Comparison of ENCODE assay signal across 27 cellular contexts in genomic region chr3:95539950-95540483, GRCh38.
"Had no signal": no experiment of that assay in that cellular context is flagged by ENCODE, and none has a peak within 500 bp of the region (broad histone marks: within the 10 kb centered on the region; RNA-seq: fewer than 3 reads in every experiment).

No MANE protein-coding gene starts in this region.

- H3K36me3 ChIP-seq: neutrophil, right lobe of liver, sigmoid colon, suprapubic skin, tibial artery, transverse colon, upper lobe of right lung, uterus had no signal

- H3K9me3 ChIP-seq: neutrophil, psoas muscle, right lobe of liver, sigmoid colon, suprapubic skin, testis, tibial artery, transverse colon, upper lobe of right lung, uterus had no signal

- H3K4me3 ChIP-seq: psoas muscle, right lobe of liver, sigmoid colon, suprapubic skin, testis, tibial artery, transverse colon, upper lobe of right lung, uterus had no signal

- ATAC-seq: naive thymus-derived CD4-positive, alpha-beta T cell; natural killer cell treated with Interleukin-12 subunit alpha and Interleukin-12 subunit beta and Interleukin-15 and Interleukin-18, amount 100 ng/mL, for 72 hours; psoas muscle; right cardiac atrium; right lobe of liver; stimulated activated memory B cell treated with anti-CD40 and anti-IgM and Interleukin-4, amounts not matched to agents 10 μg/mL and 1 μg/mL and 100 μg/mL, for 72 hours; stimulated activated naive CD8-positive, alpha-beta T cell treated with anti-CD3 and anti-CD28 coated beads, Interleukin-15, amount 100 ng/mL, for 72 hours; stimulated activated naive CD8-positive, alpha-beta T cell treated with anti-CD3 and anti-CD28 coated beads, Interleukin-15, Interleukin-2, amounts not matched to agents 100 U/mL and 50 U/mL, for 24 hours; upper lobe of right lung had no signal

- H3K27ac ChIP-seq: neutrophil, parathyroid adenoma, psoas muscle, right lobe of liver, sigmoid colon, suprapubic skin, testis, tibial artery, transverse colon, upper lobe of right lung, uterus had no signal

- H3K27me3 ChIP-seq: neutrophil, right lobe of liver, sigmoid colon, suprapubic skin, testis, tibial artery, transverse colon, upper lobe of right lung, uterus had no signal

- DNase-seq: naive thymus-derived CD4-positive, alpha-beta T cell; nephron progenitor cell; nucleus accumbens; posterior cingulate gyrus; psoas muscle; right cardiac atrium; right lobe of liver; sigmoid colon; small intestine; stimulated activated CD4-positive, alpha-beta T cell treated with anti-CD3 and anti-CD28 coated beads, Interleukin-1b, Interleukin-23, amount 100 ng/mL, for 48 hours; stimulated activated CD4-positive, alpha-beta T cell treated with anti-CD3 and anti-CD28 coated beads, Interleukin-4, amount 100 ng/mL, for 1 hour; stimulated activated CD4-positive, alpha-beta T cell treated with anti-CD3 and anti-CD28 coated beads, Interleukin-4, amount 100 ng/mL, for 4 hours; stimulated activated CD8-positive, alpha-beta memory T cell treated with anti-CD3 and anti-CD28 coated beads, Interleukin-4, amount 100 ng/mL, for 48 hours; stimulated activated naive CD4-positive, alpha-beta T cell; stimulated activated naive CD8-positive, alpha-beta T cell treated with anti-CD3 and anti-CD28 coated beads, Interleukin-15, amount 100 ng/mL, for 72 hours; stimulated activated naive CD8-positive, alpha-beta T cell treated with anti-CD3 and anti-CD28 coated beads, Interleukin-15, Interleukin-2, amounts not matched to agents 100 U/mL and 50 U/mL, for 24 hours; substantia nigra; testis; tibial artery; transverse colon; upper lobe of right lung; uterus had no signal

- H3K4me1 ChIP-seq: parathyroid adenoma, psoas muscle, right lobe of liver, sigmoid colon, suprapubic skin, testis, tibial artery, transverse colon, upper lobe of right lung, uterus had no signal
